16 cellular contexts compared by ENCODE assay signal in genomic region chr9:26809795-26810194, GRCh38.
DNase-seq lines count a peak whose midpoint lies in the region; ATAC-seq and TF ChIP-seq lines count a peak whose summit lies in the region.
"Had no signal": no experiment of that assay in that cellular context is flagged by ENCODE, and none has a peak within 500 bp of the region (broad histone marks: within the 10 kb centered on the region; RNA-seq: fewer than 3 reads in every experiment).

No MANE protein-coding gene starts in this region.

- no peaks in the 10 kb centered on the region for H3K4me1 ChIP-seq in mesenchymal stem cell (ENCODE audit: control insufficient read depth, insufficient read depth, low read depth, low read length)
- no peaks in the 10 kb centered on the region for H3K4me1 ChIP-seq in MM.1S (ENCODE audit: low read length)

- H3K79me2 ChIP-seq in MM.1S (ENCODE audit: low read length): no peaks in the 10 kb centered on the region
- H3K79me2 ChIP-seq: hepatocyte had no signal

- no peak overlapping the region for H3K4me2 ChIP-seq in mesenchymal stem cell (ENCODE audit: low read length, poor library complexity, severe bottlenecking)
- H3K4me2 ChIP-seq in MM.1S (ENCODE audit: low read depth, low read length): no peak overlapping the region
- H3K4me2 ChIP-seq: hepatocyte had no signal

- H3K79me1 ChIP-seq in mesenchymal stem cell (replicated peaks; ENCODE audit: low read length, poor library complexity, severe bottlenecking): no peaks in the 10 kb centered on the region

- H2BK5ac ChIP-seq in mesenchymal stem cell (ENCODE audit: low read depth, low read length, poor library complexity, severe bottlenecking): no peak overlapping the region

- no peak overlapping the region for H2AK5ac ChIP-seq in mesenchymal stem cell (ENCODE audit: low read length, severe bottlenecking)

- no peaks in the 10 kb centered on the region for H4K20me1 ChIP-seq in MM.1S (ENCODE audit: insufficient read depth, low read length)

- H3K36me3 ChIP-seq in mesenchymal stem cell (ENCODE audit: control insufficient read depth in 1 of 2, insufficient read depth in 2 of 2, low read depth in 1 of 2, low read length in 2 of 2) (no peaks in the 10 kb centered on the region), MM.1S (replicated peaks; ENCODE audit: insufficient read depth, low read length) (no peaks in the 10 kb centered on the region)
- H3K36me3 ChIP-seq: neutrophil had no signal

- 79% methylated on average over 1 of the region's 1 CpG for WGBS in mesenchymal stem cell

- H2BK120ac ChIP-seq in mesenchymal stem cell (ENCODE audit: low read depth, low read length): no peak overlapping the region

- no peak overlapping the region for H3K27ac ChIP-seq in mesenchymal stem cell (ENCODE audit: low read length, poor library complexity, severe bottlenecking)
- no peak overlapping the region for H3K27ac ChIP-seq in MM.1S (ENCODE audit: low read length)
- H3K27ac ChIP-seq: hepatocyte, neutrophil, skin epidermis had no signal

- H3K9ac ChIP-seq in mesenchymal stem cell (ENCODE audit: low read length) (peak overlapping the region; percentile 75), MM.1S (ENCODE audit: low read length) (no peak overlapping the region)

- H2BK15ac ChIP-seq in mesenchymal stem cell (ENCODE audit: low read depth, poor library complexity, severe bottlenecking): no peak overlapping the region

- no peak overlapping the region for H4K91ac ChIP-seq in mesenchymal stem cell (ENCODE audit: low read length)

- no peak overlapping the region for H3K18ac ChIP-seq in mesenchymal stem cell (ENCODE audit: low read depth in 1 of 2, low read length in 2 of 2)

- no peak overlapping the region for H2AFZ ChIP-seq in mesenchymal stem cell (ENCODE audit: low read depth, low read length)
- no peak overlapping the region for H2AFZ ChIP-seq in MM.1S (ENCODE audit: low read length)
- H2AFZ ChIP-seq: hepatocyte had no signal

- no peak overlapping the region for H3K14ac ChIP-seq in mesenchymal stem cell (ENCODE audit: low read length in 2 of 2)

- H3K27me3 ChIP-seq in mesenchymal stem cell (ENCODE audit: control insufficient read depth in 1 of 2, insufficient read depth in 1 of 2, low read length in 2 of 2) (no peaks in the 10 kb centered on the region), MM.1S (replicated peaks; ENCODE audit: insufficient read depth, low read length) (no peaks in the 10 kb centered on the region)
- H3K27me3 ChIP-seq: hepatocyte, neutrophil had no signal

- no peak overlapping the region for H3K4me3 ChIP-seq in choroid plexus epithelial cell (ENCODE audit: low read depth, low read length)
- H3K4me3 ChIP-seq in mesenchymal stem cell (ENCODE audit: insufficient read depth in 1 of 2, low read depth in 1 of 2, low read length in 2 of 2): no peak overlapping the region
- no peak overlapping the region for H3K4me3 ChIP-seq in MM.1S (ENCODE audit: low read length)
- H3K4me3 ChIP-seq: hepatocyte, skin epidermis had no signal

- H3K4ac ChIP-seq in mesenchymal stem cell (ENCODE audit: low read depth in 1 of 2, low read length in 2 of 2): no peak overlapping the region

- no peak for ATAC-seq in HG02588 (IDR thresholded peaks at IDR 0.05; ENCODE audit: unreplicated experiment)
- ATAC-seq in HG03025 (IDR thresholded peaks at IDR 0.05; ENCODE audit: low FRiP score, unreplicated experiment): no peak
- ATAC-seq: activated naive CD8-positive, alpha-beta T cell treated with anti-CD3 and anti-CD28 coated beads, Interleukin-2, amount 50 U/mL, for 24 hours had no signal

- DNase-seq in EH (ENCODE audit: low read depth) (peak; percentile 64), NCI-H460 (ENCODE audit: extremely low read depth, low read depth) (peak; percentile 28), choroid plexus epithelial cell (ENCODE audit: low read depth) (peak; percentile 52), mesenchymal stem cell (peak; percentile 4), MM.1S (no peak)
- DNase-seq in stimulated activated CD4-positive, alpha-beta T cell treated with anti-CD3 and anti-CD28 coated beads, Interleukin-12 subunit alpha, Interleukin-12 subunit beta, amount 100 ng/mL, for 4 hours: no peak
- DNase-seq: activated CD4-positive, CD25-positive, alpha-beta regulatory T cell; activated naive CD8-positive, alpha-beta T cell treated with anti-CD3 and anti-CD28 coated beads, Interleukin-2, amount 50 U/mL, for 24 hours; CD8-positive, alpha-beta memory T cell; KBM-7; NCI-H2029 treated with DMSO at 0.1 percent for 48 hours had no signal

- no peak for TF ChIP-seq CTCF in choroid plexus epithelial cell (conservative IDR thresholded peaks at IDR 0.05; ENCODE audit: low read depth, low read length)
- TF ChIP-seq CTCF in MM.1S (IDR thresholded peaks at IDR 0.05; ENCODE audit: low read length): no peak

- H4K8ac ChIP-seq in mesenchymal stem cell (ENCODE audit: low read length): no peak overlapping the region

- H3K23ac ChIP-seq in mesenchymal stem cell (ENCODE audit: low read length in 2 of 2): no peak overlapping the region

- no peak overlapping the region for H2BK12ac ChIP-seq in mesenchymal stem cell (ENCODE audit: low read length in 2 of 2)

- H3K9me3 ChIP-seq in mesenchymal stem cell (ENCODE audit: control insufficient read depth, low read length) (peaks cover 11% of the 10 kb centered on the region), MM.1S (replicated peaks; ENCODE audit: insufficient read depth, low read length) (no peaks in the 10 kb centered on the region)
- H3K9me3 ChIP-seq: neutrophil had no signal

- no peaks in the 10 kb centered on the region for H3F3A ChIP-seq in MM.1S (ENCODE audit: insufficient read depth, low read length)

- H3K9me2 ChIP-seq in MM.1S (replicated peaks; ENCODE audit: insufficient read depth, low read length): no peaks in the 10 kb centered on the region

Comparison
In these comparisons a context has a peak if more than half of its experiments do, and no peak if none do; other contexts are left out.
1. DNase-seq: peak in EH (single experiment), NCI-H460 (single experiment), choroid plexus epithelial cell (single experiment) and mesenchymal stem cell (single experiment); none in MM.1S (single experiment) and stimulated activated CD4-positive, alpha-beta T cell treated with anti-CD3 and anti-CD28 coated beads, Interleukin-12 subunit alpha, Interleukin-12 subunit beta, amount 100 ng/mL, for 4 hours (single experiment).